In the genomic region with DNA sequence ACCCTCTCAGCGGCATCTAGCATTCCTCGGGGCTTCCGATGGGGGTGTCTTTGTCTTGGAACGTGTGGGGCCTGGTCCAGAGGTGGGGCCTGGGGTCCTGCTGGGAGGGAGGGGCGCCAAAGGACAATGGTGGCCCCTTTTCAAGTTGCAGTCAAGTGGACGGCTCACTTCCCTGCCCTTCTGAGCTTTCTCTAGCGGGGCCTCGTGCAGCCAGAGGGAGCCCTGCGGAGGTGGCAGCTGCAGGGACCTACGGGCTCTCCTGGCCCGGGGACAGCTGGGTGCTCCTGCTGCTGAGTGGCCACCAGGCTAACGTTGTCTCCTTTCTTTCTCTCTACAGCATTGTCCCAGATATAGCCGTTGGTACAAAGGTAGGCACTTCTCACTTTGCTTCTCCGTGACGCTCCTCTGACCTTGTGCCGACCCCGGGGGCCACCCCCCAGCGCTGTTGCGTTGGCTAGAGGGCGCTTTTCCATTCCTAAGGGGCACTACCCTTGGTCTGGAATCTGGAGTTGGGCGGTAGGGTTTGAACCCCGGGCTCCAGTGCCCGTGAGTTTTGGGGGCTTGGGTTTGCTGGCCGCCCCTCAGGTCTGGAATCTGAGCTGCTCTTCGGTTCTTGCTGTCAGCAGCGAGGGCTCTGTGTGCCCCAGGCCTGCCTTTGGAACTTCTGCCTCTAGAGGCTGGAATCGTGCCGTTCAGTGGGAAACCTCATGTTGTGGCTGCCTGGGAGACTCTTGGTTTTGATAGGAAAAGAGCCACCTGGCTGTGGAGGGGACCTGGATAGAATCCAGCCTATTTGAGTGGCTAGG, we compare ENCODE assay signal across 6 cellular contexts. TPM values are rescaled to one million over a fixed set of nuclear protein-coding genes. Genes with fewer than 3 reads are reported as not detected.
DNase-seq lines count a peak whose midpoint lies in the region; ATAC-seq and TF ChIP-seq lines count a peak whose summit lies in the region.

No MANE protein-coding gene starts in this region.

- DNase-seq in GM10266 (ENCODE audit: extremely low spot score) (peak; percentile 31), SK-N-SH (peak; percentile 41), right atrium auricular region (ENCODE audit: low spot score) (no peak), vagina (ENCODE audit: extremely low spot score in 2 of 2) (no peak)

- peaks cover 19 to 28% of the 10 kb centered on the region in 2 experiments for H3K36me3 ChIP-seq in SK-N-SH (replicated peaks in 1 of 2; ENCODE audit: control insufficient read depth in 1 of 2, insufficient read depth in 2 of 2, low read length in 1 of 2)
- H3K36me3 ChIP-seq in right atrium auricular region, result peaks cover 41% of the 10 kb centered on the region
- peaks cover 0 to 14% of the 10 kb centered on the region in 2 donors for H3K36me3 ChIP-seq in vagina

- H3K79me2 ChIP-seq in SK-N-SH (ENCODE audit: insufficient read depth), result peaks cover 64% of the 10 kb centered on the region

- TF ChIP-seq POLR2A in vagina (IDR thresholded peaks at IDR 0.05), result no peak

- TF ChIP-seq EP300 in SK-N-SH (IDR thresholded peaks at IDR 0.05; ENCODE audit: borderline replicate concordance in 1 of 2, low read depth in 1 of 2, low read length in 1 of 2), result no peak

- H3K27me3 ChIP-seq in SK-N-SH (ENCODE audit: insufficient read depth) (no peaks in the 10 kb centered on the region), right atrium auricular region (no peaks in the 10 kb centered on the region), vagina (no peaks in the 10 kb centered on the region)

- H2AFZ ChIP-seq in SK-N-SH (ENCODE audit: low read depth), result no peak overlapping the region

- no peak for TF ChIP-seq RAD21 in SK-N-SH (IDR thresholded peaks at IDR 0.05; ENCODE audit: low read length)

- POLR2A ChIA-PET in SK-N-SH (lab: Yijun Ruan, JAX), result no interaction called here

- H3K9ac ChIP-seq in SK-N-SH, result peak overlapping the region; percentile 96

- H3K9me3 ChIP-seq in SK-N-SH, result no peaks in the 10 kb centered on the region
- no peaks in the 10 kb centered on the region for H3K9me3 ChIP-seq in right atrium auricular region
- no peaks in the 10 kb centered on the region for H3K9me3 ChIP-seq in vagina

- peaks cover 64% of the 10 kb centered on the region for H4K20me1 ChIP-seq in SK-N-SH (ENCODE audit: insufficient read depth)

- peak overlapping the region; percentile 95 for H3K4me2 ChIP-seq in SK-N-SH

- peak; percentile 12 for TF ChIP-seq CTCF in GM10266 (IDR thresholded peaks at IDR 0.05; ENCODE audit: control insufficient read depth, insufficient read depth, low read depth, missing control alignments)
- peak; percentile 41 for TF ChIP-seq CTCF in SK-N-SH (IDR thresholded peaks at IDR 0.05)
- TF ChIP-seq CTCF in right atrium auricular region (IDR thresholded peaks at IDR 0.05), result no peak
- TF ChIP-seq CTCF in vagina (IDR thresholded peaks at IDR 0.05), result no peak

- no peaks in the 10 kb centered on the region for H3K9me2 ChIP-seq in SK-N-SH

- H3F3A ChIP-seq in SK-N-SH (replicated peaks; ENCODE audit: insufficient read depth), result peaks cover under 1% of the 10 kb centered on the region

- intact Hi-C loops in vagina (cut with DNase I), result no loop called here

- H3K4me3 ChIP-seq in SK-N-SH (ENCODE audit: low read depth in 2 of 2, low read length in 1 of 2) (peak overlapping the region; percentile 85 to 88), right atrium auricular region (peak overlapping the region; percentile 97 to 99), vagina (peak overlapping the region; percentile 85 to 94)

- H3K27ac ChIP-seq in SK-N-SH (ENCODE audit: low read depth in 2 of 2, low read length in 1 of 2) (peak overlapping the region; percentile 31 to 70; a peak in 3 of 4 replicates), right atrium auricular region (peak overlapping the region; percentile 89 to 96), vagina (peak overlapping the region; percentile 97)

- CTCF ChIA-PET in SK-N-SH (lab: Yijun Ruan, JAX), result interaction anchor here (1.3 kb wide), 1 partner anchor 32 kb away, joined by 3 read pairs; no protein-coding TSS in a partner anchor

- WGBS in SK-N-SH (ENCODE audit: low lambda C conversion rate), result 4% methylated on average over 18 of the region's 28 CpGs

- peaks cover 29 to 47% of the 10 kb centered on the region in 2 experiments; a peak in 3 of 4 replicates for H3K4me1 ChIP-seq in SK-N-SH (ENCODE audit: control insufficient read depth in 1 of 2, insufficient read depth in 2 of 2, low read depth in 1 of 2, low read length in 1 of 2)
- H3K4me1 ChIP-seq in right atrium auricular region, result peaks cover 3 to 66% of the 10 kb centered on the region in 2 donors
- H3K4me1 ChIP-seq in vagina, result peaks cover 71% of the 10 kb centered on the region

- ATAC-seq in GM19397 (IDR thresholded peaks at IDR 0.05; ENCODE audit: unreplicated experiment), result no peak
- ATAC-seq in HG03196 (IDR thresholded peaks at IDR 0.05; ENCODE audit: unreplicated experiment), result no peak

TF ChIP-seq in SK-N-SH, 30 proteins besides CTCF, POLR2A, EP300 and RAD21:
- TF ChIP-seq RXRA (IDR thresholded peaks at IDR 0.05; ENCODE audit: borderline replicate concordance, low read depth), result peak; percentile 62; the same call in 1 of the 2 replicates
- peak; percentile 56; the same call in 1 of the 2 replicates for TF ChIP-seq SIN3A (IDR thresholded peaks at IDR 0.05; ENCODE audit: borderline replicate concordance, low read depth, low read length)
- TF ChIP-seq MXI1 (IDR thresholded peaks at IDR 0.05; ENCODE audit: low read depth, low read length), result peak; percentile 22; the same call in 1 of the 2 replicates
- TF ChIP-seq MEF2A (IDR thresholded peaks at IDR 0.05; ENCODE audit: borderline replicate concordance, low read depth), result no peak

RNA-seq across cellular contexts. Expression of a gene that starts 2.0 kb away (rescaled TPM):
- polyA plus RNA-seq in SK-N-SH (2012; rRNA removed), result 172 and 243 TPM in 2 replicates
- polyA plus RNA-seq in SK-N-SH (2012; cell fraction: cytosol; rRNA removed), result 81.4 and 143 TPM in 2 replicates
- 286 and 334 TPM in 2 replicates for polyA plus RNA-seq in SK-N-SH (2012; cell fraction: nucleus; rRNA removed)
- total RNA-seq in right atrium auricular region (10 to 100 TPM; 49.4 to 73.9 TPM), vagina (230 TPM)

RNA-seq across cellular contexts. Expression of a gene that starts 22.5 kb away (rescaled TPM):
- polyA plus RNA-seq in SK-N-SH (2012; rRNA removed), result 1.5 and 1.6 TPM in 2 replicates
- 0.59 and 1.2 TPM in 2 replicates for polyA plus RNA-seq in SK-N-SH (2012; cell fraction: cytosol; rRNA removed)
- 1.8 and 2.1 TPM in 2 replicates for polyA plus RNA-seq in SK-N-SH (2012; cell fraction: nucleus; rRNA removed)
- total RNA-seq in right atrium auricular region, result not detected
- total RNA-seq in vagina, result not detected

RNA-seq across cellular contexts. Expression of a gene that starts 28.4 kb away (rescaled TPM):
- 0.15 TPM in 2 replicates for polyA plus RNA-seq in SK-N-SH (2012; rRNA removed)
- polyA plus RNA-seq in SK-N-SH (2012; cell fraction: cytosol; rRNA removed), result not detected in 2 replicates
- 2.3 and 2.4 TPM in 2 replicates for polyA plus RNA-seq in SK-N-SH (2012; cell fraction: nucleus; rRNA removed)
- not detected for total RNA-seq in right atrium auricular region
- total RNA-seq in vagina, result not detected

RNA-seq across cellular contexts. Expression of a gene that starts 41.5 kb away (rescaled TPM):
- polyA plus RNA-seq in SK-N-SH (2012; rRNA removed), result not detected in 2 replicates
- polyA plus RNA-seq in SK-N-SH (2012; cell fraction: cytosol; rRNA removed), result not detected in 2 replicates
- polyA plus RNA-seq in SK-N-SH (2012; cell fraction: nucleus; rRNA removed), result not detected in 2 replicates
- total RNA-seq in right atrium auricular region (not detected), vagina (not detected)

RNA-seq across cellular contexts. Expression of a gene that starts 48.4 kb away (rescaled TPM):
- 0.03 and 0.08 TPM in 2 replicates for polyA plus RNA-seq in SK-N-SH (2012; rRNA removed)
- 0.05 TPM in 2 replicates for polyA plus RNA-seq in SK-N-SH (2012; cell fraction: cytosol; rRNA removed)
- polyA plus RNA-seq in SK-N-SH (2012; cell fraction: nucleus; rRNA removed), result 0.06 TPM in 2 replicates
- total RNA-seq in right atrium auricular region, result 1 to 10 TPM in 1 of 2 donors, under 1 TPM in 1; 0.96 to 1.5 TPM
- total RNA-seq in vagina, result 0.49 TPM

Comparison
In these comparisons a context has a peak if more than half of its experiments do, and no peak if none do; other contexts are left out.
1. DNase-seq: peak in GM10266 (single experiment) and SK-N-SH (single experiment); none in right atrium auricular region (single experiment) and vagina (0 of 2).
2. CTCF ChIP-seq: peak in GM10266 (single experiment) and SK-N-SH (single experiment); none in right atrium auricular region (0 of 2) and vagina (0 of 3).
3. Peak in every context shown above with its lines, with median percentiles within 50 percentile points of each other: H3K27ac ChIP-seq and H3K4me3 ChIP-seq.